In genomic region chr5:140966293-140967225, GRCh38 we compare ENCODE assay signal across 8 cellular contexts. TPM values are rescaled to one million over a fixed set of nuclear protein-coding genes. Genes with fewer than 3 reads are reported as not detected.
DNase-seq lines count a peak whose midpoint lies in the region; ATAC-seq and TF ChIP-seq lines count a peak whose summit lies in the region.

PCDHAC2 (plus strand) TSS chr5:140966476; CDS start chr5:140966767, 291 bp downstream.

- no peak within 1 kb of the TSS for H4K8ac ChIP-seq in neuronal stem cell (ENCODE audit: low read depth, low read length)

- H3K79me1 ChIP-seq in neuronal stem cell (ENCODE audit: low read depth, low read length), result no peaks in the 10 kb centered on the region

- peak within 1 kb of the TSS; percentile 59 for H3K9ac ChIP-seq in HUES64 (ENCODE audit: low read depth, low read length)
- peak within 1 kb of the TSS; percentile 88 for H3K9ac ChIP-seq in neuronal stem cell (ENCODE audit: low read depth, low read length, poor library complexity)

- no peak for TF ChIP-seq POLR2A in gastroesophageal sphincter (IDR thresholded peaks at IDR 0.05)

- peak within 1 kb of the TSS; percentile 94 for H3K18ac ChIP-seq in neuronal stem cell (ENCODE audit: low read length)

- peak within 1 kb of the TSS; percentile 88 for H2AFZ ChIP-seq in neuronal stem cell (ENCODE audit: low read length)

- no peak for TF ChIP-seq EP300 in gastroesophageal sphincter (IDR thresholded peaks at IDR 0.05)

- DNase-seq in SJSA1 (ENCODE audit: low read depth in 1 of 2, low spot score in 2 of 2), result peak in 1 of 2 experiments; percentile 15
- DNase-seq in neuronal stem cell (ENCODE audit: low spot score), result peak; percentile 51
- no peak for DNase-seq in GM10266 (ENCODE audit: extremely low spot score)
- DNase-seq in GM19238 (ENCODE audit: insufficient read length, low spot score), result no peak
- no peak for DNase-seq in OCI-M1 (lab: John Stamatoyannopoulos, UW)
- DNase-seq in MV-4-11 (lab: John Stamatoyannopoulos, UW), result no peak

- peaks cover 35% of the 10 kb centered on the region for H3K4me1 ChIP-seq in HUES64 (ENCODE audit: insufficient read depth, low read length)
- H3K4me1 ChIP-seq in SJSA1 (replicated peaks), result no peaks in the 10 kb centered on the region
- H3K4me1 ChIP-seq in gastroesophageal sphincter, result peaks cover 0 to 78% (median 3%) of the 10 kb centered on the region in 3 donors
- H3K4me1 ChIP-seq in neuronal stem cell (ENCODE audit: control insufficient read depth in 2 of 2, insufficient read depth in 1 of 2, low read depth in 1 of 2, low read length in 2 of 2), result peaks cover 7 to 11% of the 10 kb centered on the region in 2 donors

- TF ChIP-seq CTCF in gastroesophageal sphincter (IDR thresholded peaks at IDR 0.05) (no peak), GM10266 (IDR thresholded peaks at IDR 0.05; ENCODE audit: control insufficient read depth, insufficient read depth, low read depth, missing control alignments) (no peak)

- peak within 1 kb of the TSS; percentile 66 for H2BK5ac ChIP-seq in neuronal stem cell (ENCODE audit: low read length)

- H3K9me3 ChIP-seq in HUES64 (ENCODE audit: insufficient read depth, low read depth, low read length), result no peaks in the 10 kb centered on the region
- no peaks in the 10 kb centered on the region; the same call in 1 of the 2 replicates for H3K9me3 ChIP-seq in SJSA1 (replicated peaks)
- no peaks in the 10 kb centered on the region for H3K9me3 ChIP-seq in gastroesophageal sphincter
- H3K9me3 ChIP-seq in neuronal stem cell (replicated peaks in 1 of 2; ENCODE audit: control insufficient read depth in 2 of 2, insufficient read depth in 1 of 2, low read depth in 1 of 2, low read length in 2 of 2), result peaks cover 0 to 10% of the 10 kb centered on the region in 2 donors

- peak within 1 kb of the TSS; percentile 65 for H2BK12ac ChIP-seq in neuronal stem cell (ENCODE audit: low read length)

- peak within 1 kb of the TSS; percentile 58 for H2AK5ac ChIP-seq in neuronal stem cell (ENCODE audit: low read depth, low read length)

- peak within 1 kb of the TSS; percentile 98 for H3K4me2 ChIP-seq in neuronal stem cell (ENCODE audit: insufficient read depth, low read length, poor library complexity, severe bottlenecking)

- H3K27ac ChIP-seq in HUES64 (ENCODE audit: low read depth, low read length) (peak within 1 kb of the TSS; percentile 36; the same call in 1 of the 2 replicates), SJSA1 (no peak within 1 kb of the TSS), gastroesophageal sphincter (peak within 1 kb of the TSS; percentile 67 to 87 (median 86)), neuronal stem cell (replicated peaks; ENCODE audit: low read length) (no peak within 1 kb of the TSS)

- H3K36me3 ChIP-seq in HUES64 (ENCODE audit: insufficient read depth, low read length) (no peaks in the 10 kb centered on the region), SJSA1 (no peaks in the 10 kb centered on the region), gastroesophageal sphincter (no peaks in the 10 kb centered on the region), neuronal stem cell (replicated peaks in 1 of 2; ENCODE audit: control insufficient read depth in 2 of 2, insufficient read depth in 2 of 2, low read length in 2 of 2) (no peaks in the 10 kb centered on the region)

- H3K23ac ChIP-seq in neuronal stem cell (ENCODE audit: low read depth, low read length, poor library complexity), result peak within 1 kb of the TSS; percentile 45

- WGBS in HUES64, result under 1% methylated on average over 80 of the region's 80 CpGs
- WGBS in gastroesophageal sphincter (ENCODE audit: low coverage in 1 of 2), 2 donors, result 0% methylated on average over 13 of the region's 80 CpGs; no CpG with 5 or more reads in 1 of the 2 donors
- no CpG with 5 or more reads among the region's 80 CpGs for WGBS in neuronal stem cell (ENCODE audit: extremely low coverage in 2 of 2, insufficient read length in 2 of 2, insufficient replicate concordance in 1 of 2), 2 donors

- H3K14ac ChIP-seq in neuronal stem cell (ENCODE audit: low read length), result peak within 1 kb of the TSS; percentile 32

- H2BK120ac ChIP-seq in neuronal stem cell (ENCODE audit: low read depth, low read length), result peak within 1 kb of the TSS; percentile 16

- ATAC-seq in gastroesophageal sphincter, result peak; percentile 88

- H4K91ac ChIP-seq in neuronal stem cell (ENCODE audit: low read depth, low read length, poor library complexity), result no peak within 1 kb of the TSS

- H2BK15ac ChIP-seq in neuronal stem cell (ENCODE audit: low read length), result peak within 1 kb of the TSS; percentile 90

- H3K27me3 ChIP-seq in HUES64 (ENCODE audit: insufficient read depth, low read length) (peaks cover 48% of the 10 kb centered on the region), SJSA1 (replicated peaks) (no peaks in the 10 kb centered on the region; the same call in 1 of the 2 replicates), gastroesophageal sphincter (no peaks in the 10 kb centered on the region), neuronal stem cell (ENCODE audit: control insufficient read depth in 3 of 3, insufficient read depth in 3 of 3, low read depth in 1 of 3, low read length in 3 of 3) (peaks cover 0 to 14% (median 0%) of the 10 kb centered on the region in 3 experiments)

- no peak within 1 kb of the TSS for H3K4ac ChIP-seq in neuronal stem cell (ENCODE audit: low read length)

- H3K4me3 ChIP-seq in HUES64 (ENCODE audit: low read length) (peak within 1 kb of the TSS; percentile 77), SJSA1 (peak within 1 kb of the TSS; percentile 20), gastroesophageal sphincter (peak within 1 kb of the TSS; percentile 66 to 69), neuronal stem cell (ENCODE audit: low read length in 2 of 2) (peak within 1 kb of the TSS; percentile 47 to 83)

RNA-seq across cellular contexts. Expression of gene PCDHAC2, which starts in this region (rescaled TPM):
- polyA plus RNA-seq in HUES64 (2013, experiment 1 of 2), result 2.9 TPM
- 3.0 TPM for polyA plus RNA-seq in HUES64 (2013, experiment 2 of 2)
- total RNA-seq in SJSA1 (2014; rRNA removed; shearing (Covaris generic)), result 0.03 TPM in 1 of 2 replicates, not detected in the other
- total RNA-seq in gastroesophageal sphincter, result 10 to 100 TPM in 3 of 4 donors, 1 to 10 TPM in 1; 1.6 to 25.9 (median 13.9) TPM
- 6.4 TPM for polyA plus RNA-seq in neuronal stem cell (2013, experiment 1 of 2)
- 7.4 TPM for polyA plus RNA-seq in neuronal stem cell (2013, experiment 2 of 2)

Comparison
In these comparisons a context has a peak if more than half of its experiments do, and no peak if none do; other contexts are left out.
1. H3K27ac ChIP-seq: peak in HUES64 (single experiment) and gastroesophageal sphincter (4 of 4); none in SJSA1 (single experiment) and neuronal stem cell (single experiment).
2. H3K4me3 ChIP-seq: peak in every context shown above with its lines; median percentile 77 in HUES64; 68 in gastroesophageal sphincter; 65 in neuronal stem cell; 20 in SJSA1.